ENCODE assay signal across 13 cellular contexts in the genomic region with DNA sequence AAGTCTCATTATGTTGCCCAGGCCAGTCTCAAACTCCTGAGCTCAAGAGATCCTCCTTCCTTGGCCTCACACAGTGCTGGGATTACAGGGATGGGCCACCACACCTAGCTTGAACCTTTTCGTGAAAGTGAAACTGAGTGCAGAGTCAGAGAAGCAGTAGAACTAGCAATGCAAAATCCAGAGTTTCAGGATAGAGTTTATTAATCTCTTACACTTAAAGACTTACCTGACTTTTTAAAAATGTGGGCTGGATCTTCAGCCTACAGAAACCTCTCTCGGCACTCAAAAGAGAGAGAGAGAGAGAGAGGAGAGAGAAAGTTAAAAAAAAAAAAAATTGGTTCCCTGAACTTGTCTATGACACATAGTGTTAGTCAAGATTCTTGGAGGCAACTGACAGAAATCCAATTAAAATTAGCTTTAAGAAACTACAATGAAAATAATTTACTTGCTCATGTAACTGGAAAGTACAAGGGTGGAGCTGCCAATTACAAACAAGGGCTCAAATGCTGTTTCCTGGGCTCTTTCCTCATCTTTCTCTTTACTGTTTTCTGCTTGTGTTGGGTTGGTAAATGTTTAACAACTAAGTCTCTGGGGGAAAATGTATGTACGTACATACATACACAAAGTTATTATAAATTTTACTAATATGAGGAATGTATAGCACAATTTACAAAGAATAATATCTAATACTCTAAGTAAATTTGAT.
DNase-seq lines count a peak whose midpoint lies in the region; ATAC-seq and TF ChIP-seq lines count a peak whose summit lies in the region.
"Had no signal": no experiment of that assay in that cellular context is flagged by ENCODE, and none has a peak within 500 bp of the region (broad histone marks: within the 10 kb centered on the region; RNA-seq: fewer than 3 reads in every experiment).

No MANE protein-coding gene starts in this region.

- H3K4me1 Mint-ChIP-seq in T-helper 1 cell treated with Interleukin-12 subunit alpha and Interleukin-12 subunit beta and Interleukin-4 antibody, amounts not matched to agents 30 μg/mL and 1 μg/mL, for 36 hours (ENCODE audit: low read depth), result peaks cover 23% of the 10 kb centered on the region

- peaks cover 7% of the 10 kb centered on the region for H3K36me3 Mint-ChIP-seq in T-helper 1 cell treated with Interleukin-12 subunit alpha and Interleukin-12 subunit beta and Interleukin-4 antibody, amounts not matched to agents 30 μg/mL and 1 μg/mL, for 36 hours (ENCODE audit: low read depth)

- H3K4me3 ChIP-seq in ascending aorta, result no peak overlapping the region
- H3K4me3 ChIP-seq: PC-9, upper lobe of left lung had no signal

- H3K27ac ChIP-seq in ascending aorta, result no peak overlapping the region
- H3K27ac ChIP-seq: PC-9, upper lobe of left lung had no signal

- no peaks in the 10 kb centered on the region for H3K27me3 ChIP-seq in ascending aorta
- H3K27me3 ChIP-seq: upper lobe of left lung had no signal

- H3K9me3 ChIP-seq in ascending aorta, result no peaks in the 10 kb centered on the region
- H3K9me3 ChIP-seq: upper lobe of left lung had no signal

- no peak for TF ChIP-seq CTCF in ascending aorta (IDR thresholded peaks at IDR 0.05)

- H3K36me3 ChIP-seq in ascending aorta, result no peaks in the 10 kb centered on the region
- H3K36me3 ChIP-seq: upper lobe of left lung had no signal

- no peaks in the 10 kb centered on the region for H3K4me1 ChIP-seq in ascending aorta
- H3K4me1 ChIP-seq: upper lobe of left lung had no signal

- peak; percentile 56 for ATAC-seq in GM21737 (IDR thresholded peaks at IDR 0.05; ENCODE audit: unreplicated experiment)
- peak; percentile 55 for ATAC-seq in HG03457 (IDR thresholded peaks at IDR 0.05; ENCODE audit: unreplicated experiment)
- peak; percentile 87 for ATAC-seq in left colon
- ATAC-seq in HG03097 (IDR thresholded peaks at IDR 0.05; ENCODE audit: low FRiP score, unreplicated experiment), result no peak
- ATAC-seq: HCT116 had no signal

- H3K9me3 Mint-ChIP-seq in T-helper 1 cell treated with Interleukin-12 subunit alpha and Interleukin-12 subunit beta and Interleukin-4 antibody, amounts not matched to agents 30 μg/mL and 1 μg/mL, for 36 hours, result peaks cover 16% of the 10 kb centered on the region

- peak overlapping the region; percentile 2 for H3K4me3 Mint-ChIP-seq in T-helper 1 cell treated with Interleukin-12 subunit alpha and Interleukin-12 subunit beta and Interleukin-4 antibody, amounts not matched to agents 30 μg/mL and 1 μg/mL, for 36 hours

- H3K27me3 Mint-ChIP-seq in T-helper 1 cell treated with Interleukin-12 subunit alpha and Interleukin-12 subunit beta and Interleukin-4 antibody, amounts not matched to agents 30 μg/mL and 1 μg/mL, for 36 hours (ENCODE audit: low read depth), result peaks cover 9% of the 10 kb centered on the region

- DNase-seq in T-helper 1 cell (no peak), left colon (peak in 1 of 2 donors; percentile 39), kidney glomerular epithelial cell (lab: John Stamatoyannopoulos, UW) (no peak), ascending aorta (ENCODE audit: low spot score in 2 of 2) (no peak)
- DNase-seq: activated CD4-positive, alpha-beta T cell treated with anti-CD3 and anti-CD28 coated beads for 48 hours; effector CD4-positive, alpha-beta T cell; PC-9; upper lobe of left lung had no signal

- peak overlapping the region; percentile 24 for H3K27ac Mint-ChIP-seq in T-helper 1 cell treated with Interleukin-12 subunit alpha and Interleukin-12 subunit beta and Interleukin-4 antibody, amounts not matched to agents 30 μg/mL and 1 μg/mL, for 36 hours

- intact Hi-C loops in left colon (cut with DNase I, micrococcal nuclease) (no loop called here), ascending aorta (cut with DNase I) (no loop called here)
